Comparison of ENCODE assay signal across 1 cellular context in the genomic region with DNA sequence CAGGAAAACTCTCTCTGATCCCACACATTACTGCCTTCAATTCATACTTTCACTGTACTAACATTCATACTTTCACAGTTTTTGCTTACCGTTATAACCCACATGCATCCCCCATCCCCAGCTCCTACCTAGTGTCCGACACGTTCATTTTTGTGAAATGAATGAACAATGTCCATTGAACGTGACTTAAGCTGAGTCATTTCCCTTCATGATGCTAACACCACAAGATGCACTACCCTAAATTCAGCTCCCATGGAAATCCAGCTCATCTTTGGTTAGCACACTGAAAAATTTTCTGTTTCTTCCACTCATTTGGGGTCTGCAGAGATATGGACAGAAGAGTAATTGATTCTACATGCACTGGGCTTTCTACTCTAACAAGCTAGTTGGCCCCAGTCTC.
TF ChIP-seq lines count a peak whose summit lies in the region.

No MANE protein-coding gene starts in this region.

TF ChIP-seq in IMR-90, 13 proteins besides CTCF, POLR2A, EP300 and RAD21:
- TF ChIP-seq CHD1 (IDR thresholded peaks at IDR 0.05; ENCODE audit: low read depth, low read length) = no peak
- no peak for TF ChIP-seq RCOR1 (IDR thresholded peaks at IDR 0.05; ENCODE audit: insufficient replicate concordance, low read length)
- TF ChIP-seq MXI1 (IDR thresholded peaks at IDR 0.05; ENCODE audit: borderline replicate concordance, low read depth, low read length) = no peak
- no peak for TF ChIP-seq SMC3 (IDR thresholded peaks at IDR 0.05; ENCODE audit: low read depth, low read length)
- TF ChIP-seq NFE2L2 (IDR thresholded peaks at IDR 0.05; ENCODE audit: low read depth, low read length) = peak; percentile 51; the same call in 1 of the 2 replicates
- peak; percentile 98 for TF ChIP-seq BHLHE40 (IDR thresholded peaks at IDR 0.05; ENCODE audit: low read depth, low read length)
- TF ChIP-seq MAZ (IDR thresholded peaks at IDR 0.05; ENCODE audit: borderline replicate concordance, low read depth, low read length) = no peak
- TF ChIP-seq CEBPB (IDR thresholded peaks at IDR 0.05; ENCODE audit: low read depth, low read length) = peak; percentile 3; the same call in 1 of the 2 replicates
- no peak for TF ChIP-seq MAFK (IDR thresholded peaks at IDR 0.05; ENCODE audit: low read depth, low read length)
- TF ChIP-seq RFX5 (IDR thresholded peaks at IDR 0.05; ENCODE audit: low read depth, low read length) = no peak
- peak; percentile 28; the same call in 1 of the 2 replicates for TF ChIP-seq FOS (IDR thresholded peaks at IDR 0.05; ENCODE audit: low read depth, low read length)
TF ChIP-seq in IMR-90: peak in this region for 4.
